13 cellular contexts compared by ENCODE assay signal in the genomic region with DNA sequence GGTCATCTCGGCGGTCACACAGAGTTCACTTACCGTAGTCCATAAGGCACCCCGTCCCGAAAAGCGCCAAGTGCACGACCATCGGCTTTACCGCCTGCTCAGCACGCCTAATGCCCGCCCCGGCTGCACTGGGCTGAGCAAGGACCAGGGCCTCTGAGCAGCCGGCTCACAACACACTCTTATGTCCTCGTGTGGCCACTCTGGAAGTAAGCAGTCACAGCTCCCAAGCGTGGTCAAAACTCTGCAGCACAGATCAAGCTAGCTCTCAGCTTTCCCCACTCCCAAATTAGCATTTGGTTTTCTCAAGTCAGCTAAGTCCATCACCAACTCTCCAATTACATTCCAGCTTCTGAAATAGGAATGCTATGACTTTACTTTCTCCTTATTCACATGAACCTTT. TPM values are rescaled to one million over a fixed set of nuclear protein-coding genes. Genes with fewer than 3 reads are reported as not detected.
DNase-seq lines count a peak whose midpoint lies in the region; ATAC-seq and TF ChIP-seq lines count a peak whose summit lies in the region.
"Had no signal": no experiment of that assay in that cellular context is flagged by ENCODE, and none has a peak within 500 bp of the region (broad histone marks: within the 10 kb centered on the region; RNA-seq: fewer than 3 reads in every experiment).

No MANE protein-coding gene starts in this region.

- TF ChIP-seq CTCF in brain microvascular endothelial cell (IDR thresholded peaks at IDR 0.05; ENCODE audit: low read depth, low read length, missing control alignments): no peak

- peak overlapping the region; percentile 37 for H3K27ac ChIP-seq in brain microvascular endothelial cell

- H3K27me3 Mint-ChIP-seq in natural killer cell treated with Interleukin-12 subunit alpha and Interleukin-12 subunit beta and Interleukin-15 and Interleukin-18, amount 100 ng/mL, for 72 hours: no peaks in the 10 kb centered on the region
- H3K27me3 Mint-ChIP-seq: CD4-positive, CD25-positive, alpha-beta regulatory T cell had no signal

- DNase-seq in HCEC 1CT (peak; percentile 78), brain microvascular endothelial cell (peak; percentile 28), islet precursor cell (peak; percentile 41), stromal cell of bone marrow (ENCODE audit: low read depth) (peak; percentile 63), amygdala (lab: John Stamatoyannopoulos, UW) (no peak), middle frontal gyrus (ENCODE audit: extremely low spot score, low spot score) (no peak)
- no peak for DNase-seq in natural killer cell treated with Interleukin-12 subunit alpha and Interleukin-12 subunit beta and Interleukin-15 and Interleukin-18, amount 100 ng/mL, for 72 hours (ENCODE audit: low spot score)
- DNase-seq: activated CD8-positive, alpha-beta memory T cell treated with anti-CD3 and anti-CD28 coated beads, Interleukin-2, amount 50 U/mL, for 48 hours; CD4-positive, CD25-positive, alpha-beta regulatory T cell; GF-D8; NCI-H1105; NCI-H526 had no signal

- peaks cover 6 to 9% of the 10 kb centered on the region in 2 donors for H3K4me1 Mint-ChIP-seq in natural killer cell treated with Interleukin-12 subunit alpha and Interleukin-12 subunit beta and Interleukin-15 and Interleukin-18, amount 100 ng/mL, for 72 hours (ENCODE audit: low read depth in 2 of 2)

- no peaks in the 10 kb centered on the region for H3K9me3 Mint-ChIP-seq in natural killer cell treated with Interleukin-12 subunit alpha and Interleukin-12 subunit beta and Interleukin-15 and Interleukin-18, amount 100 ng/mL, for 72 hours
- H3K9me3 Mint-ChIP-seq: CD4-positive, CD25-positive, alpha-beta regulatory T cell had no signal

- H3K4me3 Mint-ChIP-seq in natural killer cell treated with Interleukin-12 subunit alpha and Interleukin-12 subunit beta and Interleukin-15 and Interleukin-18, amount 100 ng/mL, for 72 hours: no peak overlapping the region
- H3K4me3 Mint-ChIP-seq: CD4-positive, CD25-positive, alpha-beta regulatory T cell had no signal

- peaks cover 7% of the 10 kb centered on the region for H3K36me3 Mint-ChIP-seq in natural killer cell treated with Interleukin-12 subunit alpha and Interleukin-12 subunit beta and Interleukin-15 and Interleukin-18, amount 100 ng/mL, for 72 hours

- no peak overlapping the region for H3K27ac Mint-ChIP-seq in natural killer cell treated with Interleukin-12 subunit alpha and Interleukin-12 subunit beta and Interleukin-15 and Interleukin-18, amount 100 ng/mL, for 72 hours

- no peaks in the 10 kb centered on the region for H3K27me3 ChIP-seq in brain microvascular endothelial cell (replicated peaks)

- in situ Hi-C loops in brain microvascular endothelial cell (cut with HindIII; ENCODE audit: low pct_ligation_motif_present, low sequenced_read_pairs): no loop called here

- H3K36me3 ChIP-seq in brain microvascular endothelial cell (replicated peaks): no peaks in the 10 kb centered on the region

- no peak overlapping the region for H3K4me3 ChIP-seq in brain microvascular endothelial cell (ENCODE audit: low read depth, low read length)

- ATAC-seq in HG03095 (IDR thresholded peaks at IDR 0.05; ENCODE audit: unreplicated experiment): no peak
- ATAC-seq in natural killer cell treated with Interleukin-12 subunit alpha and Interleukin-12 subunit beta and Interleukin-15 and Interleukin-18, amount 100 ng/mL, for 72 hours: no peak

RNA-seq across cellular contexts. Expression of gene MAD1L1, which starts 57.7 kb away (rescaled TPM):
- total RNA-seq in natural killer cell treated with Interleukin-12 subunit alpha and Interleukin-12 subunit beta and Interleukin-15 and Interleukin-18, amount 100 ng/mL, for 72 hours: 10 to 100 TPM; 39.5 to 79.4 TPM

Comparison
In these comparisons a context has a peak if more than half of its experiments do, and no peak if none do; other contexts are left out.
1. DNase-seq: peak in HCEC 1CT (single experiment), brain microvascular endothelial cell (single experiment), islet precursor cell (single experiment) and stromal cell of bone marrow (single experiment); none in natural killer cell treated with Interleukin-12 subunit alpha and Interleukin-12 subunit beta and Interleukin-15 and Interleukin-18, amount 100 ng/mL, for 72 hours (single experiment), amygdala (0 of 56) and middle frontal gyrus (single experiment).